8 cellular contexts compared by ENCODE assay signal in the genomic region with DNA sequence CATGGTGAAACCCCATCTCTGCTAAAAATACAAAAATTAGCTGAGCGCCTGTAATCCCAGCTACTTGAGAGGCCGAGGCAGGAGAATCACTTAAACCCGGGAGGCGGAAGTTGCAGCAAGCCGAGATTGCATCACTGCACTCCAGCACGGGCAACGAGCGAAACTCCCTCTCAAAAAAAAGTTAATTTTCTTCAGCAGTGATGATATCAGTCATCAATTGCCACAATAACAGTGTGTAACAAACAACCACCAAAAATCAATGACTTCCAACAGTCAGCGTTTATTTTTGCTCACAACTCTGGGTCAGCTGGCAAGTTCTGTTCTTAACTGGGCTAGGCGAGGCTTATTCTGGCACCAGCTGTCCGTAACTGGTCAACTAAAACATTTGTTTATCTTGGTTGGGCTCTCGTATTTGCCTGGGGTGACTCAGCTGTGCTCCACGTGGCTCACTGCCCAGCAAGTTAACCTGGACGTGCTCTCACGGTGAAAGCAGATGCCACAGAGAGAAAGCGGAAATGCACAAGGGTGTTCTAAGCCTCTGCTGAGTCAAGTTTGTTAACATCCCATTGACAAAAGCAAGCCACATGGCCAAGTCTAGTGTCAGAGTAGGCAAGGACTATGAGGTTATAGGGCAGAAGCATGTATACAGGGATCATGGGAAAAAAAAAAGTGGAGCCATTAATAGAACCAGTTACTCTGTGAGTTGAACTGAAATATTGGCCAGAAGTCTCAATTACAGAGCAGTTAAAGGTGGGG. TPM values are rescaled to one million over a fixed set of nuclear protein-coding genes. Genes with fewer than 3 reads are reported as not detected.
A peak's percentile ranks its signal among the peaks of the same experiment; 100 is the strongest.
DNase-seq lines count a peak whose midpoint lies in the region; ATAC-seq and TF ChIP-seq lines count a peak whose summit lies in the region.

No MANE protein-coding gene starts in this region.

- TF ChIP-seq CTCF in LNCaP clone FGC (IDR thresholded peaks at IDR 0.05; ENCODE audit: control insufficient read depth, extremely low read depth, insufficient read depth): no peak
- no peak for TF ChIP-seq CTCF in prostate gland (IDR thresholded peaks at IDR 0.05)

- no peaks in the 10 kb centered on the region for H3K36me3 Mint-ChIP-seq in activated naive CD8-positive, alpha-beta T cell treated with anti-CD3 and anti-CD28 coated beads, Interleukin-2, amount 50 U/mL, for 24 hours (ENCODE audit: low read depth)

- DNase-seq in AG20443 (ENCODE audit: low spot score) (peak; percentile 89), LNCaP clone FGC (ENCODE audit: low read depth) (peak; percentile 100), SKM-1 treated with dmso at 0.1 percent for 144 hours (lab: John Stamatoyannopoulos, UW; ENCODE audit: unreplicated experiment) (peak; percentile 82), glomerular endothelial cell (ENCODE audit: extremely low read depth, low read depth, low spot score) (peak; percentile 95), prostate gland (ENCODE audit: low spot score) (peak; percentile 96)
- DNase-seq in stimulated activated naive CD4-positive, alpha-beta T cell treated with Interleukin-2 at 50 U/mL for 16 hours (lab: John Stamatoyannopoulos, UW): no peak
- no peak for DNase-seq in activated naive CD8-positive, alpha-beta T cell treated with anti-CD3 and anti-CD28 coated beads, Interleukin-2, amount 50 U/mL, for 24 hours

- H3K4me1 Mint-ChIP-seq in activated naive CD8-positive, alpha-beta T cell treated with anti-CD3 and anti-CD28 coated beads, Interleukin-2, amount 50 U/mL, for 24 hours: no peaks in the 10 kb centered on the region

- no peaks in the 10 kb centered on the region for H3K9me3 Mint-ChIP-seq in activated naive CD8-positive, alpha-beta T cell treated with anti-CD3 and anti-CD28 coated beads, Interleukin-2, amount 50 U/mL, for 24 hours

- no peaks in the 10 kb centered on the region for H3K36me3 ChIP-seq in prostate gland

- no peaks in the 10 kb centered on the region for H3K27me3 ChIP-seq in prostate gland (replicated peaks; ENCODE audit: insufficient read depth)

- peaks cover 5% of the 10 kb centered on the region for H3K4me1 ChIP-seq in prostate gland (replicated peaks)

- H3K4me3 ChIP-seq in LNCaP clone FGC (ENCODE audit: low read depth, low read length): peak overlapping the region; percentile 34
- H3K4me3 ChIP-seq in prostate gland: no peak overlapping the region

- peak overlapping the region; percentile 65 to 75 for H3K27ac ChIP-seq in prostate gland

- no peak overlapping the region for H3K27ac Mint-ChIP-seq in activated naive CD8-positive, alpha-beta T cell treated with anti-CD3 and anti-CD28 coated beads, Interleukin-2, amount 50 U/mL, for 24 hours

- H3K9me3 ChIP-seq in prostate gland: no peaks in the 10 kb centered on the region

- H3K4me3 Mint-ChIP-seq in activated naive CD8-positive, alpha-beta T cell treated with anti-CD3 and anti-CD28 coated beads, Interleukin-2, amount 50 U/mL, for 24 hours: no peak overlapping the region

- no peak for TF ChIP-seq POLR2A in prostate gland (IDR thresholded peaks at IDR 0.05)

- no peak for ATAC-seq in GM19035 (IDR thresholded peaks at IDR 0.05; ENCODE audit: unreplicated experiment)
- no peak for ATAC-seq in activated naive CD8-positive, alpha-beta T cell treated with anti-CD3 and anti-CD28 coated beads, Interleukin-2, amount 50 U/mL, for 24 hours

- intact Hi-C loops in prostate gland (cut with DNase I): no loop called here

- H3K27me3 Mint-ChIP-seq in activated naive CD8-positive, alpha-beta T cell treated with anti-CD3 and anti-CD28 coated beads, Interleukin-2, amount 50 U/mL, for 24 hours: peaks cover 2% of the 10 kb centered on the region

- WGBS in prostate gland: 12% methylated on average over 16 of the region's 16 CpGs

RNA-seq across cellular contexts. Expression of gene LHFPL7, which starts 52.1 kb away (rescaled TPM):
- total RNA-seq in glomerular endothelial cell (not detected in 2 replicates), prostate gland (not detected)

RNA-seq across cellular contexts. Expression of gene KIAA1671, which starts 58.1 kb away (rescaled TPM):
- total RNA-seq in glomerular endothelial cell (60.3 and 91.0 TPM in 2 replicates), prostate gland (10 to 100 TPM; 44.8 to 53.1 TPM)

Comparison
In these comparisons a context has a peak if more than half of its experiments do, and no peak if none do; other contexts are left out.
1. DNase-seq: peak in AG20443 (single experiment), LNCaP clone FGC (single experiment), SKM-1 treated with dmso at 0.1 percent for 144 hours (single experiment), glomerular endothelial cell (single experiment) and prostate gland (single experiment); none in stimulated activated naive CD4-positive, alpha-beta T cell treated with Interleukin-2 at 50 U/mL for 16 hours (single experiment) and activated naive CD8-positive, alpha-beta T cell treated with anti-CD3 and anti-CD28 coated beads, Interleukin-2, amount 50 U/mL, for 24 hours (single experiment).